Comparison of ENCODE assay signal across 28 cellular contexts in the genomic region with DNA sequence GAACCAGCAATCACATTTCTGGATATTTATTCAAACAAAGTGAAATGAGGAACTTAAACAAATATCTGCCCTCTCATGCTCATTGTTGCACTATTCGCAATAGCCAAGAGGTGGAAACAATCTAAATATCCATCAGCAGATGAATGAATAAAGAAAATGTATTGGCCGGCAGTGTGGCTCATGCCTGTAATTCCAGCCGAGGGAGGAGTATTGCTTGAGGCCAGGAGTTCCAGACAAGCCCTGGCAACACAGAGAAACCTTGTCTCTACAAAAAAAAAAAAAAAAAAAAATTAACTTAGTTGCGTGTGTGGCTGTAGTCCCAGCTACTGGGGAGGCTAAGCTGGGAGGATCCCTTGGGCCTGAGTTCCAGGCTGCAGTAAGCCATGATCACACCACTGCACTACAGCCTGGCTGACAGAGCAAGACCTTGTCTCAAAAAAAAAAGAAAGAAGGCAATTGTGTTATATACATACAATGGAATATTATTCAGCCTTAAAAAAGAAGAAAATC.
"Had no signal": no experiment of that assay in that cellular context is flagged by ENCODE, and none has a peak within 500 bp of the region (broad histone marks: within the 10 kb centered on the region; RNA-seq: fewer than 3 reads in every experiment).

No MANE protein-coding gene starts in this region.

- H3K9me3 Mint-ChIP-seq: activated T-cell treated with anti-CD3 and anti-CD28 coated beads, Interleukin-2, amount 50 U/mL, for 72 hours; dendritic cell treated with granulocyte-macrophage colony-stimulating factor and Interleukin-4, amounts not matched to agents 40 ng/mL and 50 ng/mL, for 4 days; immature natural killer cell; natural killer cell had no signal

- H3K27me3 ChIP-seq: adrenal gland, ascending aorta, brain microvascular endothelial cell, heart left ventricle, left lung, neural progenitor cell, right atrium auricular region, tibial nerve had no signal

- H3K4me1 Mint-ChIP-seq: activated CD4-positive, alpha-beta T cell treated with anti-CD3 and anti-CD28 coated beads for 36 hours; neural progenitor cell had no signal

- H3K27ac ChIP-seq: adrenal gland, ascending aorta, brain microvascular endothelial cell, heart left ventricle, left lung, lower lobe of right lung, neural progenitor cell, right atrium auricular region, tibial nerve had no signal

- H3K9ac ChIP-seq: neural progenitor cell had no signal

- H3K27ac Mint-ChIP-seq: activated CD4-positive, alpha-beta T cell treated with anti-CD3 and anti-CD28 coated beads for 36 hours; activated CD8-positive, alpha-beta T cell treated with anti-CD3 and anti-CD28 coated beads, Interleukin-2, amount 10 ng/mL, durations not matched to agents 7 days and 5 days; activated naive CD8-positive, alpha-beta T cell; activated T-cell treated with anti-CD3 and anti-CD28 coated beads, Interleukin-2, amount 50 U/mL, for 72 hours; dendritic cell treated with granulocyte-macrophage colony-stimulating factor and Interleukin-4, amounts not matched to agents 40 ng/mL and 50 ng/mL, for 4 days; immature natural killer cell; natural killer cell; neural progenitor cell had no signal

- H3K4me3 ChIP-seq: adrenal gland, ascending aorta, heart left ventricle, left lung, lower lobe of right lung, neural progenitor cell, right atrium auricular region, smooth muscle cell, tibial nerve had no signal

- H2AFZ ChIP-seq: neural progenitor cell had no signal

- H3K36me3 ChIP-seq: adrenal gland, left lung, neural progenitor cell, right atrium auricular region had no signal

- H3K4me2 ChIP-seq: neural progenitor cell, smooth muscle cell had no signal

- H3K4me3 Mint-ChIP-seq: activated CD4-positive, alpha-beta T cell treated with anti-CD3 and anti-CD28 coated beads for 36 hours; activated CD8-positive, alpha-beta T cell treated with anti-CD3 and anti-CD28 coated beads, Interleukin-2, amount 10 ng/mL, durations not matched to agents 7 days and 5 days; activated naive CD8-positive, alpha-beta T cell; activated T-cell treated with anti-CD3 and anti-CD28 coated beads, Interleukin-2, amount 50 U/mL, for 72 hours; dendritic cell treated with granulocyte-macrophage colony-stimulating factor and Interleukin-4, amounts not matched to agents 40 ng/mL and 50 ng/mL, for 4 days; immature natural killer cell; natural killer cell; neural progenitor cell had no signal

- DNase-seq: activated CD4-positive, alpha-beta T cell treated with anti-CD3 and anti-CD28 coated beads for 36 hours; activated CD4-positive, CD25-positive, alpha-beta regulatory T cell; activated CD8-positive, alpha-beta T cell treated with anti-CD3 and anti-CD28 coated beads, Interleukin-2, amount 10 ng/mL, durations not matched to agents 7 days and 5 days; activated naive CD4-positive, alpha-beta T cell treated with Interleukin-2 at 50 U/mL for 16 hours; activated T-cell treated with anti-CD3 and anti-CD28 coated beads for 4 hours; activated T-cell treated with anti-CD3 and anti-CD28 coated beads, Interleukin-2, amount 50 U/mL, for 72 hours; adrenal gland; brain microvascular endothelial cell; central memory CD4-positive, alpha-beta T cell; effector CD4-positive, alpha-beta T cell; erythroblast; heart left ventricle; hypothalamus; immature natural killer cell; left lung; lower lobe of right lung; mesendoderm; natural killer cell; occipital lobe; stimulated activated CD4-positive, alpha-beta T cell treated with anti-CD3 and anti-CD28 coated beads, Interleukin-15, amount 100 ng/mL, for 24 hours; stimulated activated naive CD4-positive, alpha-beta T cell had no signal

- H3K36me3 Mint-ChIP-seq: natural killer cell had no signal

- H3K4me1 ChIP-seq: adrenal gland, ascending aorta, left lung, lower lobe of right lung, neural progenitor cell, right atrium auricular region, tibial nerve had no signal

- H3K27me3 Mint-ChIP-seq: activated CD4-positive, alpha-beta T cell treated with anti-CD3 and anti-CD28 coated beads for 36 hours; activated naive CD8-positive, alpha-beta T cell; dendritic cell treated with granulocyte-macrophage colony-stimulating factor and Interleukin-4, amounts not matched to agents 40 ng/mL and 50 ng/mL, for 4 days had no signal

- H3K9me3 ChIP-seq: adrenal gland, lower lobe of right lung had no signal
